8 cellular contexts compared by ENCODE assay signal in genomic region chr17:30578015-30578717, GRCh38.
A peak's percentile ranks its signal among the peaks of the same experiment; 100 is the strongest.
DNase-seq lines count a peak whose midpoint lies in the region; ATAC-seq, FAIRE-seq and TF ChIP-seq lines count a peak whose summit lies in the region.
"Not testable (repeated sequence)": the region's sequence is repeated elsewhere in the genome, so short reads cannot be mapped to it uniquely, and the experiment has no call there.

No MANE protein-coding gene starts in this region.

- H4K20me1 ChIP-seq in keratinocyte (ENCODE audit: control insufficient read depth, extremely low read depth, insufficient read depth, low read length): not testable (repeated sequence)

- not testable (repeated sequence) for H3K4me1 ChIP-seq in Panc1 (ENCODE audit: control insufficient read depth, insufficient read depth, low read length); keratinocyte (ENCODE audit: control insufficient read depth, extremely low read depth, insufficient read depth, low read length); suprapubic skin; upper lobe of right lung

- not testable (repeated sequence) for TF ChIP-seq EP300 in suprapubic skin (IDR thresholded peaks at IDR 0.05)

- not testable (repeated sequence) for H3K9me1 ChIP-seq in keratinocyte (ENCODE audit: control insufficient read depth, extremely low read depth, insufficient read depth, low read length)

- not testable (repeated sequence) for FAIRE-seq in keratinocyte (lab: Jason Lieb, UNC)

- not testable (repeated sequence) for H3K4me1 Mint-ChIP-seq in CD14-positive monocyte; activated CD8-positive, alpha-beta memory T cell treated with anti-CD3 and anti-CD28 coated beads, Interleukin-2, amount 10 ng/mL, durations not matched to agents 7 days and 5 days; osteocyte (ENCODE audit: unreplicated experiment)

- 91% methylated on average over 9 of the region's 9 CpGs for WGBS in suprapubic skin

- CTCF ChIA-PET in Panc1 (lab: Charles Lee); activated CD8-positive, alpha-beta memory T cell treated with anti-CD3 and anti-CD28 coated beads, Interleukin-2, amount 10 ng/mL, durations not matched to agents 7 days and 5 days (lab: Charles Lee): not testable (repeated sequence)

- not testable (repeated sequence) for H2AFZ ChIP-seq in keratinocyte (ENCODE audit: control insufficient read depth, low read length)

- not testable (repeated sequence) for H3K4me3 ChIP-seq in Panc1 (ENCODE audit: low read depth in 2 of 2, low read length in 2 of 2); keratinocyte (ENCODE audit: control insufficient read depth in 2 of 3, extremely low read depth in 1 of 3, insufficient read depth in 2 of 3, low read depth in 1 of 3, low read length in 3 of 3); suprapubic skin; upper lobe of right lung

- not testable (repeated sequence) for H3K79me2 ChIP-seq in keratinocyte (ENCODE audit: control insufficient read depth, insufficient read depth, low read length)

- dilution Hi-C loops in keratinocyte (cut with MboI; ENCODE audit: extremely low pct_ligation_motif_present, low sequenced_read_pairs): not testable (repeated sequence)

- H3K27ac Mint-ChIP-seq in CD14-positive monocyte; activated CD8-positive, alpha-beta memory T cell treated with anti-CD3 and anti-CD28 coated beads, Interleukin-2, amount 10 ng/mL, durations not matched to agents 7 days and 5 days; osteocyte (ENCODE audit: unreplicated experiment): not testable (repeated sequence)

- DNase-seq in CD14-positive monocyte (ENCODE audit: low spot score) (peak; percentile 21), cardiac septum (ENCODE audit: low spot score) (peak; percentile 53), osteocyte (ENCODE audit: extremely low spot score, unreplicated experiment) (peak; percentile 74), suprapubic skin (ENCODE audit: low spot score in 2 of 2) (peak; percentile 21 to 47), upper lobe of right lung (peak; percentile 46)
- not testable (repeated sequence) for DNase-seq in Panc1 (ENCODE audit: low read depth, low spot score); keratinocyte (ENCODE audit: low read depth, low spot score)
- peak; percentile 21 for DNase-seq in activated CD8-positive, alpha-beta memory T cell treated with anti-CD3 and anti-CD28 coated beads, Interleukin-2, amount 10 ng/mL, durations not matched to agents 7 days and 5 days

- TF ChIP-seq CTCF in CD14-positive monocyte (IDR thresholded peaks at IDR 0.05); Panc1 (IDR thresholded peaks at IDR 0.05); keratinocyte (optimal IDR thresholded peaks at IDR 0.05 in 1 of 3, IDR thresholded peaks at IDR 0.05 in 1 of 3, conservative IDR thresholded peaks at IDR 0.05 in 1 of 3; ENCODE audit: extremely low read depth in 1 of 3, insufficient read depth in 2 of 3, low read length in 3 of 3); osteocyte (IDR thresholded peaks at IDR 0.05); suprapubic skin (IDR thresholded peaks at IDR 0.05); upper lobe of right lung (IDR thresholded peaks at IDR 0.05): not testable (repeated sequence)

- H3K9me3 ChIP-seq in Panc1 (ENCODE audit: control insufficient read depth, insufficient read depth, low read depth, low read length); keratinocyte (ENCODE audit: control insufficient read depth, low read depth, low read length); suprapubic skin; upper lobe of right lung: not testable (repeated sequence)

- H3K9ac ChIP-seq in keratinocyte (ENCODE audit: control insufficient read depth, extremely low read depth, insufficient read depth, low read length): not testable (repeated sequence)

- BruUV-seq in Panc1 (replicated peaks; lab: Mats Ljungman, UMichigan): not testable (repeated sequence)

- in situ Hi-C loops in Panc1 (cut with HindIII; ENCODE audit: low pct_unique_long_range_greater_than_20kb, low sequenced_read_pairs): not testable (repeated sequence)

- H3K36me3 Mint-ChIP-seq in CD14-positive monocyte; activated CD8-positive, alpha-beta memory T cell treated with anti-CD3 and anti-CD28 coated beads, Interleukin-2, amount 10 ng/mL, durations not matched to agents 7 days and 5 days; osteocyte (ENCODE audit: unreplicated experiment): not testable (repeated sequence)

- not testable (repeated sequence) for H3K27me3 ChIP-seq in Panc1 (ENCODE audit: control insufficient read depth, insufficient read depth, low read length); keratinocyte (ENCODE audit: control insufficient read depth, extremely low read depth, insufficient read depth, low read length); suprapubic skin; upper lobe of right lung

- ATAC-seq in Panc1: 0 out of 2 replicates have a peak, but pooled peaks have one; percentile 39
- ATAC-seq in activated CD8-positive, alpha-beta memory T cell treated with anti-CD3 and anti-CD28 coated beads, Interleukin-2, amount 10 ng/mL, durations not matched to agents 7 days and 5 days; upper lobe of right lung: not testable (repeated sequence)

- H3K4me3 Mint-ChIP-seq in CD14-positive monocyte; activated CD8-positive, alpha-beta memory T cell treated with anti-CD3 and anti-CD28 coated beads, Interleukin-2, amount 10 ng/mL, durations not matched to agents 7 days and 5 days; osteocyte (ENCODE audit: unreplicated experiment): not testable (repeated sequence)

- H3K27me3 Mint-ChIP-seq in CD14-positive monocyte (ENCODE audit: low read depth in 3 of 3); osteocyte (ENCODE audit: unreplicated experiment): not testable (repeated sequence)
- peaks cover 10% of the 10 kb centered on the region for H3K27me3 Mint-ChIP-seq in activated CD8-positive, alpha-beta memory T cell treated with anti-CD3 and anti-CD28 coated beads, Interleukin-2, amount 10 ng/mL, durations not matched to agents 7 days and 5 days

- peak overlapping the region; percentile 5 for H3K4me2 ChIP-seq in keratinocyte (ENCODE audit: control insufficient read depth, extremely low read depth, insufficient read depth, low read depth, low read length)

- not testable (repeated sequence) for H3K27ac ChIP-seq in Panc1 (ENCODE audit: low read length); keratinocyte (ENCODE audit: control insufficient read depth, insufficient read depth, low read length); suprapubic skin; upper lobe of right lung

- not testable (repeated sequence) for H3K9me3 Mint-ChIP-seq in CD14-positive monocyte; activated CD8-positive, alpha-beta memory T cell treated with anti-CD3 and anti-CD28 coated beads, Interleukin-2, amount 10 ng/mL, durations not matched to agents 7 days and 5 days (ENCODE audit: low read depth); osteocyte (ENCODE audit: unreplicated experiment)

- POLR2A ChIA-PET in Panc1 (lab: Charles Lee): not testable (repeated sequence)

- TF ChIP-seq POLR2A in suprapubic skin (IDR thresholded peaks at IDR 0.05): not testable (repeated sequence)

- intact Hi-C loops in CD14-positive monocyte (cut with micrococcal nuclease); Panc1 (cut with micrococcal nuclease; ENCODE audit: unreplicated experiment); cardiac septum (cut with DNase I); upper lobe of right lung (cut with DNase I): not testable (repeated sequence)

- not testable (repeated sequence) for H3K36me3 ChIP-seq in Panc1 (ENCODE audit: control insufficient read depth, insufficient read depth, low read length); keratinocyte (ENCODE audit: control insufficient read depth in 2 of 2, extremely low read depth in 1 of 2, insufficient read depth in 2 of 2, low read length in 2 of 2); suprapubic skin; upper lobe of right lung
